8 cellular contexts compared by ENCODE assay signal in the genomic region with DNA sequence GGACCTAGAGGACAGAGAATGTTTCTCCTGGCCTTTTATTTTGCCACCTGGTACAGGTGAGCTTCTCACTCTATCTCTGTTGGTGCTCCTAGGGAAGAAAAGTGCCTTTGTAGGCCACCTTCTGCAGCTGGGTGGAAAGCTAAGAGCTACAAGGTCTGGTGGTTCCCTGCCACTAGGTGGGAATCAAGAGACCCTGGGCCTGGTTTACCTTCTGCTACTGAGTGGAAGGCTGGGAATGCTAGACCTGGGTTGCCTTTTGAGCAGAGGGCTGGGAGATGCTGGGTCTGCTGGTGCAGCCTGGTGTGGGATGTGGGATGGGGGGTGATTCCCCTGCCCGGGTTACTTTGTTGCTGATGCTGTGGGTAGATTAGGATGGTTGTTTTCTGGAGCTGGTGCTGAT.
"Had no signal": no experiment of that assay in that cellular context is flagged by ENCODE, and none has a peak within 500 bp of the region (broad histone marks: within the 10 kb centered on the region; RNA-seq: fewer than 3 reads in every experiment).

No MANE protein-coding gene starts in this region.

- H3K27ac Mint-ChIP-seq: H9 had no signal

- DNase-seq: GM23248, GOT3, H9, HCEC 1CT, IMR-90 had no signal

- ATAC-seq: K562 had no signal

- H3K27ac ChIP-seq: GM23248 had no signal

- H3K4me3 Mint-ChIP-seq: H9 had no signal

- H3K4me3 ChIP-seq: GM23248, K562 had no signal

- H2AFZ ChIP-seq: GM23248 had no signal

- H3K4me1 Mint-ChIP-seq: H9 had no signal

- H3K9me3 Mint-ChIP-seq: H9 had no signal

- H3K9ac ChIP-seq: GM23248 had no signal

- FAIRE-seq: H54, HTR-8/SVneo, K562 had no signal
